In genomic region chr6:15421945-15422733, GRCh38 we compare ENCODE assay signal across 9 cellular contexts.
DNase-seq lines count a peak whose midpoint lies in the region; ATAC-seq, FAIRE-seq and TF ChIP-seq lines count a peak whose summit lies in the region.
"Had no signal": no experiment of that assay in that cellular context is flagged by ENCODE, and none has a peak within 500 bp of the region (broad histone marks: within the 10 kb centered on the region; RNA-seq: fewer than 3 reads in every experiment).

No MANE protein-coding gene starts in this region.

- H3K4me3 ChIP-seq in astrocyte (ENCODE audit: insufficient read depth, low read depth, low read length) (no peak overlapping the region), sigmoid colon (no peak overlapping the region)

- TF ChIP-seq POLR2A in sigmoid colon (IDR thresholded peaks at IDR 0.05) = no peak

- H4K20me1 ChIP-seq in astrocyte (ENCODE audit: insufficient read depth, low read length) = peaks cover 85% of the 10 kb centered on the region

- H3K27ac Mint-ChIP-seq in activated naive CD4-positive, alpha-beta T cell treated with anti-CD3 and anti-CD28 coated beads for 36 hours = peak overlapping the region; percentile 55
- peak overlapping the region; percentile 17 for H3K27ac Mint-ChIP-seq in astrocyte (ENCODE audit: unreplicated experiment)
- H3K27ac Mint-ChIP-seq in stimulated activated naive CD8-positive, alpha-beta T cell treated with anti-CD3 and anti-CD28 coated beads, Interleukin-15, Interleukin-2, amounts not matched to agents 100 ng/mL and 50 ng/mL, for 24 hours = peak overlapping the region; percentile 90

- H3K4me2 ChIP-seq in astrocyte (ENCODE audit: low read length) = no peak overlapping the region

- 67 to 68% methylated on average over 10 of the region's 10 CpGs for WGBS in sigmoid colon, 2 donors

- no peaks in the 10 kb centered on the region for H3K27me3 ChIP-seq in astrocyte (ENCODE audit: insufficient read depth, low read length)
- H3K27me3 ChIP-seq in sigmoid colon = no peaks in the 10 kb centered on the region

- no peak for TF ChIP-seq EP300 in sigmoid colon (IDR thresholded peaks at IDR 0.05)

- no peak for FAIRE-seq in astrocyte (lab: Jason Lieb, UNC)

- peak; percentile 74 for DNase-seq in activated naive CD4-positive, alpha-beta T cell treated with anti-CD3 and anti-CD28 coated beads for 36 hours
- no peak for DNase-seq in activated naive CD4-positive, alpha-beta T cell (lab: John Stamatoyannopoulos, UW)
- no peak for DNase-seq in astrocyte (ENCODE audit: low read depth)
- DNase-seq in sigmoid colon = no peak
- DNase-seq in NCI-H1092 (lab: John Stamatoyannopoulos, UW) = no peak
- DNase-seq: MV-4-11 had no signal

- ATAC-seq in HG03066 (IDR thresholded peaks at IDR 0.05; ENCODE audit: low read depth, unreplicated experiment) (peak; percentile 51), HG02970 (IDR thresholded peaks at IDR 0.05; ENCODE audit: low FRiP score, unreplicated experiment) (no peak)

- peak overlapping the region; percentile 15 for H3K4me3 Mint-ChIP-seq in activated naive CD4-positive, alpha-beta T cell treated with anti-CD3 and anti-CD28 coated beads for 36 hours
- H3K4me3 Mint-ChIP-seq in astrocyte (ENCODE audit: unreplicated experiment) = no peak overlapping the region
- H3K4me3 Mint-ChIP-seq in stimulated activated naive CD8-positive, alpha-beta T cell treated with anti-CD3 and anti-CD28 coated beads, Interleukin-15, Interleukin-2, amounts not matched to agents 100 ng/mL and 50 ng/mL, for 24 hours = peak overlapping the region; percentile 74

- peaks cover 64% of the 10 kb centered on the region for H3K4me1 Mint-ChIP-seq in activated naive CD4-positive, alpha-beta T cell treated with anti-CD3 and anti-CD28 coated beads for 36 hours (ENCODE audit: low read depth)
- peaks cover 37% of the 10 kb centered on the region for H3K4me1 Mint-ChIP-seq in astrocyte (ENCODE audit: low read depth, unreplicated experiment)
- H3K4me1 Mint-ChIP-seq in stimulated activated naive CD8-positive, alpha-beta T cell treated with anti-CD3 and anti-CD28 coated beads, Interleukin-15, Interleukin-2, amounts not matched to agents 100 ng/mL and 50 ng/mL, for 24 hours (ENCODE audit: low read depth) = peaks cover 72% of the 10 kb centered on the region

- TF ChIP-seq CTCF in astrocyte (IDR thresholded peaks at IDR 0.05; ENCODE audit: insufficient read depth, low read depth, low read length) (no peak), sigmoid colon (IDR thresholded peaks at IDR 0.05) (no peak)

- intact Hi-C loops in activated naive CD4-positive, alpha-beta T cell treated with anti-CD3 and anti-CD28 coated beads for 36 hours (cut with micrococcal nuclease) = loop anchor here (1.0 kb wide), 2 partner anchors 12 to 95 kb away; no protein-coding TSS in a partner anchor
- intact Hi-C loops in sigmoid colon (cut with DNase I) = no loop called here

- H3K9me3 Mint-ChIP-seq in activated naive CD4-positive, alpha-beta T cell treated with anti-CD3 and anti-CD28 coated beads for 36 hours = peaks cover 20% of the 10 kb centered on the region
- H3K9me3 Mint-ChIP-seq in astrocyte (ENCODE audit: unreplicated experiment) = no peaks in the 10 kb centered on the region
- peaks cover 9% of the 10 kb centered on the region for H3K9me3 Mint-ChIP-seq in stimulated activated naive CD8-positive, alpha-beta T cell treated with anti-CD3 and anti-CD28 coated beads, Interleukin-15, Interleukin-2, amounts not matched to agents 100 ng/mL and 50 ng/mL, for 24 hours

- H3K27ac ChIP-seq in astrocyte (ENCODE audit: low read depth, low read length) (no peak overlapping the region), sigmoid colon (no peak overlapping the region)

- CTCF ChIA-PET in activated naive CD4-positive, alpha-beta T cell treated with anti-CD3 and anti-CD28 coated beads for 36 hours (lab: Charles Lee) = interaction anchor here (0.6 to 2.2 kb wide), 7 partner anchors 10 to 74 kb away, joined by 3 to 9 read pairs (median 4); no protein-coding TSS in a partner anchor

- H3K9me3 ChIP-seq in astrocyte (ENCODE audit: insufficient read depth, low read depth, low read length) (peaks cover 7% of the 10 kb centered on the region), sigmoid colon (peaks cover 0 to 16% (median 7%) of the 10 kb centered on the region in 4 donors)

- peaks cover 32% of the 10 kb centered on the region for H3K36me3 Mint-ChIP-seq in activated naive CD4-positive, alpha-beta T cell treated with anti-CD3 and anti-CD28 coated beads for 36 hours (ENCODE audit: low read depth)
- peaks cover 14% of the 10 kb centered on the region for H3K36me3 Mint-ChIP-seq in astrocyte (ENCODE audit: low read depth, unreplicated experiment)
- H3K36me3 Mint-ChIP-seq in stimulated activated naive CD8-positive, alpha-beta T cell treated with anti-CD3 and anti-CD28 coated beads, Interleukin-15, Interleukin-2, amounts not matched to agents 100 ng/mL and 50 ng/mL, for 24 hours (ENCODE audit: low read depth) = peaks cover 60% of the 10 kb centered on the region

- H3K9ac ChIP-seq in astrocyte (ENCODE audit: low read length) = no peak overlapping the region

- peaks cover 82% of the 10 kb centered on the region for H3K79me2 ChIP-seq in astrocyte (ENCODE audit: insufficient read depth, low read length)

- no peak overlapping the region for H2AFZ ChIP-seq in astrocyte (ENCODE audit: low read depth, low read length)

- H3K4me1 ChIP-seq in astrocyte (ENCODE audit: insufficient read depth, low read length) (peaks cover 8% of the 10 kb centered on the region), sigmoid colon (peaks cover 0 to 9% (median 8%) of the 10 kb centered on the region in 4 donors)

- H3K36me3 ChIP-seq in astrocyte (ENCODE audit: insufficient read depth, low read length) (no peaks in the 10 kb centered on the region), sigmoid colon (no peaks in the 10 kb centered on the region)

- H3K27me3 Mint-ChIP-seq in activated naive CD4-positive, alpha-beta T cell treated with anti-CD3 and anti-CD28 coated beads for 36 hours (ENCODE audit: low read depth) = no peaks in the 10 kb centered on the region
- no peaks in the 10 kb centered on the region for H3K27me3 Mint-ChIP-seq in astrocyte (ENCODE audit: low read depth, unreplicated experiment)
- H3K27me3 Mint-ChIP-seq in stimulated activated naive CD8-positive, alpha-beta T cell treated with anti-CD3 and anti-CD28 coated beads, Interleukin-15, Interleukin-2, amounts not matched to agents 100 ng/mL and 50 ng/mL, for 24 hours = no peaks in the 10 kb centered on the region

Comparison
In these comparisons a context has a peak if more than half of its experiments do, and no peak if none do; other contexts are left out.
1. H3K27ac Mint-ChIP-seq: peak in every context shown above with its lines; median percentile 90 in stimulated activated naive CD8-positive, alpha-beta T cell treated with anti-CD3 and anti-CD28 coated beads, Interleukin-15, Interleukin-2, amounts not matched to agents 100 ng/mL and 50 ng/mL, for 24 hours; 55 in activated naive CD4-positive, alpha-beta T cell treated with anti-CD3 and anti-CD28 coated beads for 36 hours; 17 in astrocyte.